Comparison of ENCODE assay signal across 25 cellular contexts in genomic region chr1:1128454-1129139, GRCh38. TPM values are rescaled to one million over a fixed set of nuclear protein-coding genes. Genes with fewer than 3 reads are reported as not detected.
DNase-seq lines count a peak whose midpoint lies in the region; ATAC-seq and TF ChIP-seq lines count a peak whose summit lies in the region.
"Had no signal": no experiment of that assay in that cellular context is flagged by ENCODE, and none has a peak within 500 bp of the region (broad histone marks: within the 10 kb centered on the region; RNA-seq: fewer than 3 reads in every experiment).

No MANE protein-coding gene starts in this region.

- CTCF ChIA-PET in activated CD8-positive, alpha-beta memory T cell treated with anti-CD3 and anti-CD28 coated beads, Interleukin-2, amount 10 ng/mL, durations not matched to agents 7 days and 5 days (lab: Charles Lee) = no interaction called here

- H3K9me3 ChIP-seq in mucosa of stomach (ENCODE audit: control insufficient read depth, low read length) = no peaks in the 10 kb centered on the region
- H3K9me3 ChIP-seq: esophagus squamous epithelium, gastroesophageal sphincter, thoracic aorta had no signal

- H3K36me3 ChIP-seq in kidney epithelial cell (ENCODE audit: control insufficient read depth, insufficient read depth, low read length) (no peaks in the 10 kb centered on the region), mucosa of stomach (ENCODE audit: control insufficient read depth, insufficient read depth, low read length) (no peaks in the 10 kb centered on the region)
- H3K36me3 ChIP-seq: esophagus squamous epithelium, gastroesophageal sphincter, thoracic aorta had no signal

- H3K9ac ChIP-seq in mucosa of stomach (ENCODE audit: low read length) = peak overlapping the region; percentile 85

- TF ChIP-seq CTCF in kidney epithelial cell (IDR thresholded peaks at IDR 0.05; ENCODE audit: insufficient read depth, low read length, poor library complexity, severe bottlenecking) = no peak

- H3K36me3 Mint-ChIP-seq in stimulated activated memory B cell treated with anti-CD40 and anti-IgM and Interleukin-4, amounts not matched to agents 10 μg/mL and 1 μg/mL and 100 μg/mL, for 72 hours = no peaks in the 10 kb centered on the region
- H3K36me3 Mint-ChIP-seq in activated CD8-positive, alpha-beta memory T cell treated with anti-CD3 and anti-CD28 coated beads, Interleukin-2, amount 10 ng/mL, durations not matched to agents 7 days and 5 days = no peaks in the 10 kb centered on the region
- H3K36me3 Mint-ChIP-seq: activated naive CD8-positive, alpha-beta T cell had no signal

- H3K4me3 Mint-ChIP-seq in stimulated activated memory B cell treated with anti-CD40 and anti-IgM and Interleukin-4, amounts not matched to agents 10 μg/mL and 1 μg/mL and 100 μg/mL, for 72 hours = no peak overlapping the region
- H3K4me3 Mint-ChIP-seq in activated CD8-positive, alpha-beta memory T cell treated with anti-CD3 and anti-CD28 coated beads, Interleukin-2, amount 10 ng/mL, durations not matched to agents 7 days and 5 days = no peak overlapping the region
- H3K4me3 Mint-ChIP-seq: activated naive CD8-positive, alpha-beta T cell; activated T-cell treated with anti-CD3 and anti-CD28 coated beads, Interleukin-2, amount 50 U/mL, for 72 hours; CD4-positive, alpha-beta T cell; stimulated activated naive B cell treated with anti-CD40 and anti-IgM and Interleukin-4, amounts not matched to agents 10 μg/mL and 1 μg/mL and 100 μg/mL, for 72 hours had no signal

- H3K4me3 ChIP-seq in kidney epithelial cell (ENCODE audit: low read depth, low read length) = peak overlapping the region; percentile 56
- H3K4me3 ChIP-seq in mucosa of stomach (ENCODE audit: low read length) = peak overlapping the region; percentile 63
- H3K4me3 ChIP-seq: esophagus squamous epithelium, gastroesophageal sphincter, thoracic aorta had no signal

- H3K4me1 ChIP-seq in mucosa of stomach (ENCODE audit: control insufficient read depth, insufficient read depth, low read length) = peaks cover 63% of the 10 kb centered on the region
- H3K4me1 ChIP-seq: gastroesophageal sphincter had no signal

- H3K27me3 Mint-ChIP-seq in stimulated activated memory B cell treated with anti-CD40 and anti-IgM and Interleukin-4, amounts not matched to agents 10 μg/mL and 1 μg/mL and 100 μg/mL, for 72 hours = no peaks in the 10 kb centered on the region
- peaks cover 2% of the 10 kb centered on the region for H3K27me3 Mint-ChIP-seq in activated CD8-positive, alpha-beta memory T cell treated with anti-CD3 and anti-CD28 coated beads, Interleukin-2, amount 10 ng/mL, durations not matched to agents 7 days and 5 days
- H3K27me3 Mint-ChIP-seq: activated naive CD8-positive, alpha-beta T cell; CD4-positive, alpha-beta T cell; stimulated activated naive B cell treated with anti-CD40 and anti-IgM and Interleukin-4, amounts not matched to agents 10 μg/mL and 1 μg/mL and 100 μg/mL, for 72 hours had no signal

- peaks cover 35% of the 10 kb centered on the region for H3K4me1 Mint-ChIP-seq in stimulated activated memory B cell treated with anti-CD40 and anti-IgM and Interleukin-4, amounts not matched to agents 10 μg/mL and 1 μg/mL and 100 μg/mL, for 72 hours
- H3K4me1 Mint-ChIP-seq in activated CD8-positive, alpha-beta memory T cell treated with anti-CD3 and anti-CD28 coated beads, Interleukin-2, amount 10 ng/mL, durations not matched to agents 7 days and 5 days = peaks cover 6% of the 10 kb centered on the region

- no peaks in the 10 kb centered on the region for H3K27me3 ChIP-seq in kidney epithelial cell (ENCODE audit: control insufficient read depth, insufficient read depth, low read length)
- H3K27me3 ChIP-seq in mucosa of stomach (ENCODE audit: control insufficient read depth, insufficient read depth, low read length) = no peaks in the 10 kb centered on the region

- peak; percentile 80 for DNase-seq in NCI-H226
- DNase-seq in kidney epithelial cell (ENCODE audit: low read depth) = no peak
- no peak for DNase-seq in NCI-H2029 (lab: John Stamatoyannopoulos, UW)
- DNase-seq in activated T-cell treated with anti-CD3 and anti-CD28 coated beads for 4 hours = no peak
- DNase-seq in activated CD8-positive, alpha-beta memory T cell treated with anti-CD3 and anti-CD28 coated beads, Interleukin-2, amount 10 ng/mL, durations not matched to agents 7 days and 5 days = no peak
- DNase-seq: activated T-cell treated with anti-CD3 and anti-CD28 coated beads, Interleukin-2, amount 50 U/mL, for 72 hours; CD4-positive, alpha-beta T cell; cerebellar nuclear complex; effector memory CD4-positive, alpha-beta T cell; esophagus squamous epithelium; MV-4-11; NCI-H1930; NCI-H446 treated with DMSO at 0.1 percent for 48 hours; NK-92 treated with Interleukin-12 subunit alpha and Interleukin-12 subunit beta, amount 100 ng/mL, for 24 hours; stimulated activated naive B cell treated with anti-CD40 and anti-IgM and Interleukin-4, amounts not matched to agents 10 μg/mL and 1 μg/mL and 100 μg/mL, for 72 hours; T-helper 9 cell had no signal

- H3K9me3 Mint-ChIP-seq in stimulated activated memory B cell treated with anti-CD40 and anti-IgM and Interleukin-4, amounts not matched to agents 10 μg/mL and 1 μg/mL and 100 μg/mL, for 72 hours = peaks cover 7% of the 10 kb centered on the region
- no peaks in the 10 kb centered on the region for H3K9me3 Mint-ChIP-seq in activated CD8-positive, alpha-beta memory T cell treated with anti-CD3 and anti-CD28 coated beads, Interleukin-2, amount 10 ng/mL, durations not matched to agents 7 days and 5 days (ENCODE audit: low read depth)
- H3K9me3 Mint-ChIP-seq: CD4-positive, alpha-beta T cell had no signal

- no peak overlapping the region for H3K27ac Mint-ChIP-seq in stimulated activated memory B cell treated with anti-CD40 and anti-IgM and Interleukin-4, amounts not matched to agents 10 μg/mL and 1 μg/mL and 100 μg/mL, for 72 hours
- H3K27ac Mint-ChIP-seq in activated CD8-positive, alpha-beta memory T cell treated with anti-CD3 and anti-CD28 coated beads, Interleukin-2, amount 10 ng/mL, durations not matched to agents 7 days and 5 days = no peak overlapping the region
- H3K27ac Mint-ChIP-seq: activated naive CD8-positive, alpha-beta T cell; activated T-cell treated with anti-CD3 and anti-CD28 coated beads, Interleukin-2, amount 50 U/mL, for 72 hours; CD4-positive, alpha-beta T cell; stimulated activated naive B cell treated with anti-CD40 and anti-IgM and Interleukin-4, amounts not matched to agents 10 μg/mL and 1 μg/mL and 100 μg/mL, for 72 hours had no signal

- ATAC-seq in stimulated activated memory B cell treated with anti-CD40 and anti-IgM and Interleukin-4, amounts not matched to agents 10 μg/mL and 1 μg/mL and 100 μg/mL, for 72 hours = peak; percentile 9
- ATAC-seq in activated CD8-positive, alpha-beta memory T cell treated with anti-CD3 and anti-CD28 coated beads, Interleukin-2, amount 10 ng/mL, durations not matched to agents 7 days and 5 days = no peak
- ATAC-seq: activated T-cell treated with anti-CD3 and anti-CD28 coated beads, Interleukin-2, amount 50 U/mL, for 72 hours; gastroesophageal sphincter; sciatic nerve; stimulated activated naive B cell treated with anti-CD40 and anti-IgM and Interleukin-4, amounts not matched to agents 10 μg/mL and 1 μg/mL and 100 μg/mL, for 72 hours had no signal

RNA-seq across cellular contexts. Expression of gene C1orf159, which starts 12.7 kb away (rescaled TPM):
- total RNA-seq in kidney epithelial cell = 20.3 and 25.5 TPM in 2 replicates
- 10 to 100 TPM; 22.9 to 23.6 TPM for total RNA-seq in activated CD8-positive, alpha-beta memory T cell treated with anti-CD3 and anti-CD28 coated beads, Interleukin-2, amount 10 ng/mL, durations not matched to agents 7 days and 5 days

RNA-seq across cellular contexts. Expression of gene TTLL10, which starts 45.1 kb away (rescaled TPM):
- 0.27 TPM in 1 of 2 replicates, not detected in the other for total RNA-seq in kidney epithelial cell
- not detected for total RNA-seq in activated CD8-positive, alpha-beta memory T cell treated with anti-CD3 and anti-CD28 coated beads, Interleukin-2, amount 10 ng/mL, durations not matched to agents 7 days and 5 days
- total RNA-seq: HT1080, RPMI7951, thoracic aorta had no signal

RNA-seq across cellular contexts. Expression of gene RNF223, which starts 54.5 kb away (rescaled TPM):
- 5.4 and 7.5 TPM in 2 replicates for total RNA-seq in kidney epithelial cell
- total RNA-seq in activated CD8-positive, alpha-beta memory T cell treated with anti-CD3 and anti-CD28 coated beads, Interleukin-2, amount 10 ng/mL, durations not matched to agents 7 days and 5 days = not detected
- total RNA-seq: CD4-positive, alpha-beta T cell; H1; HT1080; RPMI7951; sciatic nerve had no signal
